ENCODE assay signal across 2 cellular contexts in the genomic region with DNA sequence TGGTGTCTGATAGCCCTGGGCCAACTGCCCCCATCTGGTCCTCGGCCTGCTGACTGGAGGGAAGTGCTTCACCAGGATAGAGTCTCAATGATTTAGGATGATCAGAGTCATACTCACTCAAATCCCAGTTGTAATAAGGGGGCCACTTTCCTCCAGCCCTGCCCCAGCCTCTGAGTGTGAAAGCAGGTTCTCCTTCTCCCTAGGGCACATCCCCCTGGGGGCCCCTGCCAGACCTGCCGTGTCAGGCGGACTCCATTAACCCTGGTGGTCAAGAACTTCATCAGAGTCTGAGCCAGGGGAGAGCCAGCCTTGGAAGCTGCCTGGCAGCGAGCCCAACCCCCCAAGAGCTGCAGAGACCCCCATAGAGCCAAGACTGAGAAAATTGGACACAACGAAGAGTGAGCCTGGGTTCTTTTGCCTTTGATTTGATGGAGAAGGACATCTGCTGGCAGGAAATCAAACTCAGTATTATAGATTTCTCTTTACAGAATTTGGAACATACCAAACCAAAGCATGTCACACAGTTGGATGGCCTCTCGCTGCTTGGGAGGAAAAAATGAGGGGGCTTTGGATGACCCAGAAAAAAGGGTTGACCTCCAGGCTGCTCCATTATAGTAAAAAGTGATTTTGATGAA.
TF ChIP-seq lines count a peak whose summit lies in the region.

No MANE protein-coding gene starts in this region.

TF ChIP-seq in SK-N-SH, 30 proteins besides CTCF, POLR2A, EP300 and RAD21 (continued from another document):
- TF ChIP-seq, protein P1, sequence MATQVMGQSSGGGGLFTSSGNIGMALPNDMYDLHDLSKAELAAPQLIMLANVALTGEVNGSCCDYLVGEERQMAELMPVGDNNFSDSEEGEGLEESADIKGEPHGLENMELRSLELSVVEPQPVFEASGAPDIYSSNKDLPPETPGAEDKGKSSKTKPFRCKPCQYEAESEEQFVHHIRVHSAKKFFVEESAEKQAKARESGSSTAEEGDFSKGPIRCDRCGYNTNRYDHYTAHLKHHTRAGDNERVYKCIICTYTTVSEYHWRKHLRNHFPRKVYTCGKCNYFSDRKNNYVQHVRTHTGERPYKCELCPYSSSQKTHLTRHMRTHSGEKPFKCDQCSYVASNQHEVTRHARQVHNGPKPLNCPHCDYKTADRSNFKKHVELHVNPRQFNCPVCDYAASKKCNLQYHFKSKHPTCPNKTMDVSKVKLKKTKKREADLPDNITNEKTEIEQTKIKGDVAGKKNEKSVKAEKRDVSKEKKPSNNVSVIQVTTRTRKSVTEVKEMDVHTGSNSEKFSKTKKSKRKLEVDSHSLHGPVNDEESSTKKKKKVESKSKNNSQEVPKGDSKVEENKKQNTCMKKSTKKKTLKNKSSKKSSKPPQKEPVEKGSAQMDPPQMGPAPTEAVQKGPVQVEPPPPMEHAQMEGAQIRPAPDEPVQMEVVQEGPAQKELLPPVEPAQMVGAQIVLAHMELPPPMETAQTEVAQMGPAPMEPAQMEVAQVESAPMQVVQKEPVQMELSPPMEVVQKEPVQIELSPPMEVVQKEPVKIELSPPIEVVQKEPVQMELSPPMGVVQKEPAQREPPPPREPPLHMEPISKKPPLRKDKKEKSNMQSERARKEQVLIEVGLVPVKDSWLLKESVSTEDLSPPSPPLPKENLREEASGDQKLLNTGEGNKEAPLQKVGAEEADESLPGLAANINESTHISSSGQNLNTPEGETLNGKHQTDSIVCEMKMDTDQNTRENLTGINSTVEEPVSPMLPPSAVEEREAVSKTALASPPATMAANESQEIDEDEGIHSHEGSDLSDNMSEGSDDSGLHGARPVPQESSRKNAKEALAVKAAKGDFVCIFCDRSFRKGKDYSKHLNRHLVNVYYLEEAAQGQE (IDR thresholded peaks at IDR 0.05; ENCODE audit: low read depth, low read length), result no peak
- TF ChIP-seq, protein P2, sequence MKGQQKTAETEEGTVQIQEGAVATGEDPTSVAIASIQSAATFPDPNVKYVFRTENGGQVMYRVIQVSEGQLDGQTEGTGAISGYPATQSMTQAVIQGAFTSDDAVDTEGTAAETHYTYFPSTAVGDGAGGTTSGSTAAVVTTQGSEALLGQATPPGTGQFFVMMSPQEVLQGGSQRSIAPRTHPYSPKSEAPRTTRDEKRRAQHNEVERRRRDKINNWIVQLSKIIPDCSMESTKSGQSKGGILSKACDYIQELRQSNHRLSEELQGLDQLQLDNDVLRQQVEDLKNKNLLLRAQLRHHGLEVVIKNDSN (IDR thresholded peaks at IDR 0.05; ENCODE audit: borderline replicate concordance, low read depth), result no peak
- TF ChIP-seq TAF1 (IDR thresholded peaks at IDR 0.05; ENCODE audit: borderline replicate concordance, low read depth, low read length), result no peak
- no peak for TF ChIP-seq RXRA (IDR thresholded peaks at IDR 0.05; ENCODE audit: borderline replicate concordance, low read depth)
- TF ChIP-seq SMC3 (IDR thresholded peaks at IDR 0.05; ENCODE audit: low read depth, low read length), result no peak
- no peak for TF ChIP-seq FOSL2 (IDR thresholded peaks at IDR 0.05; ENCODE audit: borderline replicate concordance, low read depth)
- no peak for TF ChIP-seq SIN3A (IDR thresholded peaks at IDR 0.05; ENCODE audit: borderline replicate concordance, low read depth, low read length)
- TF ChIP-seq RCOR1 (IDR thresholded peaks at IDR 0.05; ENCODE audit: low read length), result no peak
- TF ChIP-seq, protein P3, sequence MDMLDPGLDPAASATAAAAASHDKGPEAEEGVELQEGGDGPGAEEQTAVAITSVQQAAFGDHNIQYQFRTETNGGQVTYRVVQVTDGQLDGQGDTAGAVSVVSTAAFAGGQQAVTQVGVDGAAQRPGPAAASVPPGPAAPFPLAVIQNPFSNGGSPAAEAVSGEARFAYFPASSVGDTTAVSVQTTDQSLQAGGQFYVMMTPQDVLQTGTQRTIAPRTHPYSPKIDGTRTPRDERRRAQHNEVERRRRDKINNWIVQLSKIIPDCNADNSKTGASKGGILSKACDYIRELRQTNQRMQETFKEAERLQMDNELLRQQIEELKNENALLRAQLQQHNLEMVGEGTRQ (IDR thresholded peaks at IDR 0.05; ENCODE audit: borderline replicate concordance, low read depth, low read length), result no peak
- no peak for TF ChIP-seq POLR2AphosphoS5 (IDR thresholded peaks at IDR 0.05; ENCODE audit: low read depth, low read length)
- TF ChIP-seq NRF1 (IDR thresholded peaks at IDR 0.05; ENCODE audit: low read depth, low read length), result no peak

TF ChIP-seq in SK-N-SH treated with all-trans-retinoic acid at 6 μM for 48 hours, 23 proteins besides CTCF, POLR2A, EP300 and RAD21 (continued from another document):
- TF ChIP-seq, protein P4, sequence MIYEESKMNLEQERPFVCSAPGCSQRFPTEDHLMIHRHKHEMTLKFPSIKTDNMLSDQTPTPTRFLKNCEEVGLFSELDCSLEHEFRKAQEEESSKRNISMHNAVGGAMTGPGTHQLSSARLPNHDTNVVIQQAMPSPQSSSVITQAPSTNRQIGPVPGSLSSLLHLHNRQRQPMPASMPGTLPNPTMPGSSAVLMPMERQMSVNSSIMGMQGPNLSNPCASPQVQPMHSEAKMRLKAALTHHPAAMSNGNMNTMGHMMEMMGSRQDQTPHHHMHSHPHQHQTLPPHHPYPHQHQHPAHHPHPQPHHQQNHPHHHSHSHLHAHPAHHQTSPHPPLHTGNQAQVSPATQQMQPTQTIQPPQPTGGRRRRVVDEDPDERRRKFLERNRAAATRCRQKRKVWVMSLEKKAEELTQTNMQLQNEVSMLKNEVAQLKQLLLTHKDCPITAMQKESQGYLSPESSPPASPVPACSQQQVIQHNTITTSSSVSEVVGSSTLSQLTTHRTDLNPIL (CRISPR knock-in tag; IDR thresholded peaks at IDR 0.05; ENCODE audit: low read depth), result no peak
- no peak for TF ChIP-seq ISL1 (CRISPR knock-in tag; IDR thresholded peaks at IDR 0.05)
- TF ChIP-seq OSR1 (CRISPR knock-in tag; IDR thresholded peaks at IDR 0.05), result no peak
- no peak for TF ChIP-seq ZNF565 (CRISPR knock-in tag; conservative IDR thresholded peaks at IDR 0.05; ENCODE audit: low read depth)
- no peak for TF ChIP-seq ZFP30 (CRISPR knock-in tag; IDR thresholded peaks at IDR 0.05)
- no peak for TF ChIP-seq ESRRG (CRISPR knock-in tag; IDR thresholded peaks at IDR 0.05)
- TF ChIP-seq, protein P5, sequence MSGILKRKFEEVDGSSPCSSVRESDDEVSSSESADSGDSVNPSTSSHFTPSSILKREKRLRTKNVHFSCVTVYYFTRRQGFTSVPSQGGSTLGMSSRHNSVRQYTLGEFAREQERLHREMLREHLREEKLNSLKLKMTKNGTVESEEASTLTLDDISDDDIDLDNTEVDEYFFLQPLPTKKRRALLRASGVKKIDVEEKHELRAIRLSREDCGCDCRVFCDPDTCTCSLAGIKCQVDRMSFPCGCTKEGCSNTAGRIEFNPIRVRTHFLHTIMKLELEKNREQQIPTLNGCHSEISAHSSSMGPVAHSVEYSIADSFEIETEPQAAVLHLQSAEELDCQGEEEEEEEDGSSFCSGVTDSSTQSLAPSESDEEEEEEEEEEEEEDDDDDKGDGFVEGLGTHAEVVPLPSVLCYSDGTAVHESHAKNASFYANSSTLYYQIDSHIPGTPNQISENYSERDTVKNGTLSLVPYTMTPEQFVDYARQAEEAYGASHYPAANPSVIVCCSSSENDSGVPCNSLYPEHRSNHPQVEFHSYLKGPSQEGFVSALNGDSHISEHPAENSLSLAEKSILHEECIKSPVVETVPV (CRISPR knock-in tag; IDR thresholded peaks at IDR 0.05), result no peak
- no peak for TF ChIP-seq ZFP3 (CRISPR knock-in tag; IDR thresholded peaks at IDR 0.05)
- TF ChIP-seq PPARA (CRISPR knock-in tag; IDR thresholded peaks at IDR 0.05; ENCODE audit: borderline replicate concordance), result no peak
- TF ChIP-seq, protein P6, sequence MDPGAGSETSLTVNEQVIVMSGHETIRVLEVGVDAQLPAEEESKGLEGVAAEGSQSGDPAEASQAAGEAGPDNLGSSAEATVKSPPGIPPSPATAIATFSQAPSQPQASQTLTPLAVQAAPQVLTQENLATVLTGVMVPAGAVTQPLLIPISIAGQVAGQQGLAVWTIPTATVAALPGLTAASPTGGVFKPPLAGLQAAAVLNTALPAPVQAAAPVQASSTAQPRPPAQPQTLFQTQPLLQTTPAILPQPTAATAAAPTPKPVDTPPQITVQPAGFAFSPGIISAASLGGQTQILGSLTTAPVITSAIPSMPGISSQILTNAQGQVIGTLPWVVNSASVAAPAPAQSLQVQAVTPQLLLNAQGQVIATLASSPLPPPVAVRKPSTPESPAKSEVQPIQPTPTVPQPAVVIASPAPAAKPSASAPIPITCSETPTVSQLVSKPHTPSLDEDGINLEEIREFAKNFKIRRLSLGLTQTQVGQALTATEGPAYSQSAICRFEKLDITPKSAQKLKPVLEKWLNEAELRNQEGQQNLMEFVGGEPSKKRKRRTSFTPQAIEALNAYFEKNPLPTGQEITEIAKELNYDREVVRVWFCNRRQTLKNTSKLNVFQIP (CRISPR knock-in tag; IDR thresholded peaks at IDR 0.05; ENCODE audit: borderline replicate concordance, low read depth), result no peak
- no peak for TF ChIP-seq ZNF8 (CRISPR knock-in tag; IDR thresholded peaks at IDR 0.05)
TF ChIP-seq in SK-N-SH treated with all-trans-retinoic acid at 6 μM for 48 hours: peak in this region for 0.
